ENCODE assay signal across 10 cellular contexts in the genomic region with DNA sequence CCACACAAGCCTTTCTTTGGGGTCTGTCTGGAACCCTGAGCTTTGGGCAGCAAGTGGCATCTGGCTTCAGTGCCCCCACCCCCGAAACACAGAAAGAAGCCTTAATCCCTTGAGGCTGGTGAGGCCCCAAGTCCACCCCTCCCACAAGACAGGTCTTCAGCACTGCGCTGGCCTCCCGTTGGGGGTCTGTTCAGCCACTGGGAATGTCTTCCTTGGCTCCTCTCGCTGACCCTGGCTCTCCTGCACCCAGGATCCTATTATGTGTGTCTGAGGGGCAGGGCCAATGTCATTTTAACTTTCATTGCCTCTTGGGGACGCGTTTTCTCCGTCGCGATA. TPM values are rescaled to one million over a fixed set of nuclear protein-coding genes. Genes with fewer than 3 reads are reported as not detected.
DNase-seq lines count a peak whose midpoint lies in the region; ATAC-seq, FAIRE-seq and TF ChIP-seq lines count a peak whose summit lies in the region.
"Had no signal": no experiment of that assay in that cellular context is flagged by ENCODE, and none has a peak within 500 bp of the region (broad histone marks: within the 10 kb centered on the region; RNA-seq: fewer than 3 reads in every experiment).

No MANE protein-coding gene starts in this region.

- H3K9ac ChIP-seq in astrocyte (ENCODE audit: low read length), result peak overlapping the region; percentile 60

- no peak for FAIRE-seq in astrocyte (lab: Jason Lieb, UNC)

- peak overlapping the region; percentile 81 for H2AFZ ChIP-seq in astrocyte (ENCODE audit: low read depth, low read length)

- no peaks in the 10 kb centered on the region for H3K79me2 ChIP-seq in astrocyte (ENCODE audit: insufficient read depth, low read length)

- H3K4me1 ChIP-seq in astrocyte (ENCODE audit: insufficient read depth, low read length) (peaks cover 13% of the 10 kb centered on the region), lower lobe of right lung (peaks cover 27% of the 10 kb centered on the region), tibial artery (peaks cover 0 to 23% (median 13%) of the 10 kb centered on the region in 4 donors), SJCRH30 (0 out of 2 replicates have a peak, but pooled peaks cover 3% of the 10 kb centered on the region)

- H3K27me3 ChIP-seq in astrocyte (ENCODE audit: insufficient read depth, low read length), result peaks cover 4% of the 10 kb centered on the region
- no peaks in the 10 kb centered on the region for H3K27me3 ChIP-seq in lower lobe of right lung (ENCODE audit: low read depth)
- no peaks in the 10 kb centered on the region for H3K27me3 ChIP-seq in tibial artery
- H3K27me3 ChIP-seq in SJCRH30, result no peaks in the 10 kb centered on the region

- DNase-seq in activated T-cell treated with anti-CD3 and anti-CD28 coated beads, Interleukin-2, amount 50 U/mL, for 4 hours, result no peak
- no peak for DNase-seq in activated T-cell treated with anti-CD3 and anti-CD28 coated beads, Interleukin-2, amount 50 U/mL, for 1 hour
- DNase-seq in astrocyte (ENCODE audit: low read depth), result no peak
- no peak for DNase-seq in lower lobe of right lung
- no peak for DNase-seq in tibial artery
- DNase-seq in SJCRH30, result no peak
- DNase-seq in superior temporal gyrus (ENCODE audit: extremely low spot score), result no peak

- H3K36me3 Mint-ChIP-seq in activated T-cell treated with anti-CD3 and anti-CD28 coated beads, Interleukin-2, amount 50 U/mL, for 4 hours (ENCODE audit: insufficient read depth), result peaks cover 20% of the 10 kb centered on the region
- H3K36me3 Mint-ChIP-seq in astrocyte (ENCODE audit: low read depth, unreplicated experiment), result peaks cover 15% of the 10 kb centered on the region

- peaks cover 23% of the 10 kb centered on the region for H4K20me1 ChIP-seq in astrocyte (ENCODE audit: insufficient read depth, low read length)

- H3K36me3 ChIP-seq in astrocyte (ENCODE audit: insufficient read depth, low read length) (peaks cover 10% of the 10 kb centered on the region), lower lobe of right lung (peaks cover 23% of the 10 kb centered on the region), tibial artery (peaks cover 23 to 26% (median 24%) of the 10 kb centered on the region in 3 donors), SJCRH30 (peaks cover 3% of the 10 kb centered on the region; the same call in 1 of the 2 replicates)

- H3K4me3 ChIP-seq in astrocyte (ENCODE audit: insufficient read depth, low read depth, low read length), result peak overlapping the region; percentile 51
- H3K4me3 ChIP-seq in lower lobe of right lung, result peak overlapping the region; percentile 49
- H3K4me3 ChIP-seq in tibial artery, result peak overlapping the region; percentile 44 to 46
- H3K4me3 ChIP-seq in SJCRH30, result no peak overlapping the region

- peaks cover 53% of the 10 kb centered on the region for H3K4me1 Mint-ChIP-seq in activated T-cell treated with anti-CD3 and anti-CD28 coated beads, Interleukin-2, amount 50 U/mL, for 4 hours (ENCODE audit: low read depth)
- H3K4me1 Mint-ChIP-seq in astrocyte (ENCODE audit: low read depth, unreplicated experiment), result peaks cover 16% of the 10 kb centered on the region

- H3K9me3 ChIP-seq in astrocyte (ENCODE audit: insufficient read depth, low read depth, low read length), result no peaks in the 10 kb centered on the region
- no peaks in the 10 kb centered on the region for H3K9me3 ChIP-seq in lower lobe of right lung
- H3K9me3 ChIP-seq in tibial artery, result no peaks in the 10 kb centered on the region
- no peaks in the 10 kb centered on the region for H3K9me3 ChIP-seq in SJCRH30 (replicated peaks)

- no peaks in the 10 kb centered on the region for H3K9me3 Mint-ChIP-seq in activated T-cell treated with anti-CD3 and anti-CD28 coated beads, Interleukin-2, amount 50 U/mL, for 4 hours
- no peaks in the 10 kb centered on the region for H3K9me3 Mint-ChIP-seq in astrocyte (ENCODE audit: unreplicated experiment)

- H3K27ac Mint-ChIP-seq in astrocyte (ENCODE audit: unreplicated experiment), result peak overlapping the region; percentile 50

- intact Hi-C loops in lower lobe of right lung (cut with DNase I) (no loop called here), tibial artery (cut with DNase I; ENCODE audit: low total_unique reads) (no loop called here)

- TF ChIP-seq CTCF in astrocyte (IDR thresholded peaks at IDR 0.05; ENCODE audit: insufficient read depth, low read depth, low read length) (no peak), lower lobe of right lung (IDR thresholded peaks at IDR 0.05) (no peak), tibial artery (IDR thresholded peaks at IDR 0.05) (no peak)

- no peak for ATAC-seq in activated T-cell treated with anti-CD3 and anti-CD28 coated beads, Interleukin-2, amount 50 U/mL, for 4 hours
- ATAC-seq in lower lobe of right lung, result no peak
- no peak for ATAC-seq in GM21737 (IDR thresholded peaks at IDR 0.05; ENCODE audit: unreplicated experiment)

- peak overlapping the region; percentile 100 for H3K4me2 ChIP-seq in astrocyte (ENCODE audit: low read length)

- H3K27ac ChIP-seq in astrocyte (ENCODE audit: low read depth, low read length) (no peak overlapping the region), lower lobe of right lung (peak overlapping the region; percentile 79), tibial artery (peak overlapping the region; percentile 57 to 84), SJCRH30 (no peak overlapping the region)

- H3K4me3 Mint-ChIP-seq in activated T-cell treated with anti-CD3 and anti-CD28 coated beads, Interleukin-2, amount 50 U/mL, for 4 hours, result peak overlapping the region; percentile 87
- H3K4me3 Mint-ChIP-seq in astrocyte (ENCODE audit: unreplicated experiment), result peak overlapping the region; percentile 83

- no peaks in the 10 kb centered on the region for H3K27me3 Mint-ChIP-seq in activated T-cell treated with anti-CD3 and anti-CD28 coated beads, Interleukin-2, amount 50 U/mL, for 4 hours (ENCODE audit: low read depth)
- H3K27me3 Mint-ChIP-seq in astrocyte (ENCODE audit: low read depth, unreplicated experiment), result peaks cover 20% of the 10 kb centered on the region

RNA-seq across cellular contexts. Expression of a gene that starts 26.9 kb away (rescaled TPM):
- 10 to 100 TPM; 73.1 to 74.9 (median 73.4) TPM for total RNA-seq in activated T-cell treated with anti-CD3 and anti-CD28 coated beads, Interleukin-2, amount 50 U/mL, for 4 hours
- total RNA-seq in astrocyte (71.6 and 71.9 TPM in 2 replicates), lower lobe of right lung (26.0 TPM)
- 21.2 and 25.7 TPM in 2 replicates for total RNA-seq in SJCRH30 (2014; rRNA removed; shearing (Covaris generic))

RNA-seq across cellular contexts. Expression of a gene that starts 31.3 kb away (rescaled TPM):
- total RNA-seq in activated T-cell treated with anti-CD3 and anti-CD28 coated beads, Interleukin-2, amount 50 U/mL, for 4 hours, result not detected
- total RNA-seq in astrocyte (0.17 TPM in 1 of 2 replicates, not detected in the other), lower lobe of right lung (0.47 TPM)
- total RNA-seq in SJCRH30 (2014; rRNA removed; shearing (Covaris generic)), result not detected in 2 replicates
- total RNA-seq: left colon, temporal lobe had no signal

RNA-seq across cellular contexts. Expression of a gene that starts 52.9 kb away (rescaled TPM):
- 10 to 100 TPM; 20.7 to 28.7 (median 24.1) TPM for total RNA-seq in activated T-cell treated with anti-CD3 and anti-CD28 coated beads, Interleukin-2, amount 50 U/mL, for 4 hours
- total RNA-seq in astrocyte (2.2 and 2.5 TPM in 2 replicates), lower lobe of right lung (48.5 TPM)
- 0.53 and 1.1 TPM in 2 replicates for total RNA-seq in SJCRH30 (2014; rRNA removed; shearing (Covaris generic))

Comparison
In these comparisons a context has a peak if more than half of its experiments do, and no peak if none do; other contexts are left out.
1. H3K27ac ChIP-seq: peak in lower lobe of right lung (single experiment) and tibial artery (2 of 2); none in astrocyte (single experiment) and SJCRH30 (single experiment).